In genomic region chr1:112954945-112955677, GRCh38 we compare ENCODE assay signal across 8 cellular contexts. TPM values are rescaled to one million over a fixed set of nuclear protein-coding genes. Genes with fewer than 3 reads are reported as not detected.
DNase-seq lines count a peak whose midpoint lies in the region; ATAC-seq and TF ChIP-seq lines count a peak whose summit lies in the region.

No MANE protein-coding gene starts in this region.

- peak overlapping the region; percentile 98 for H2BK120ac ChIP-seq in neuronal stem cell (ENCODE audit: low read depth, low read length)

- peak overlapping the region; percentile 100 for H3K23ac ChIP-seq in neuronal stem cell (ENCODE audit: low read depth, low read length, poor library complexity)

- H3K4me3 ChIP-seq in Caco-2 (ENCODE audit: low read depth, low read length) (peak overlapping the region; percentile 69), neuronal stem cell (ENCODE audit: low read length in 2 of 2) (peak overlapping the region; percentile 92 to 98), thoracic aorta (peak overlapping the region; percentile 90)

- H3K36me3 ChIP-seq in Caco-2 (ENCODE audit: control insufficient read depth, insufficient read depth, low read length), result no peaks in the 10 kb centered on the region
- peaks cover 0 to 34% of the 10 kb centered on the region in 2 donors for H3K36me3 ChIP-seq in neuronal stem cell (replicated peaks in 1 of 2; ENCODE audit: control insufficient read depth in 2 of 2, insufficient read depth in 2 of 2, low read length in 2 of 2)
- no peaks in the 10 kb centered on the region for H3K36me3 ChIP-seq in thoracic aorta

- ATAC-seq in GM19468 (IDR thresholded peaks at IDR 0.05; ENCODE audit: extremely low read depth, unreplicated experiment) (peak; percentile 5), foreskin keratinocyte (peak; percentile 32), thoracic aorta (ENCODE audit: insufficient number of reproducible peaks, low FRiP score, low read depth) (no peak)

- H3K9me3 ChIP-seq in Caco-2 (no peaks in the 10 kb centered on the region), neuronal stem cell (replicated peaks in 1 of 2; ENCODE audit: control insufficient read depth in 2 of 2, insufficient read depth in 1 of 2, low read depth in 1 of 2, low read length in 2 of 2) (peaks cover 0 to 15% of the 10 kb centered on the region in 2 donors), thoracic aorta (no peaks in the 10 kb centered on the region)

- peak overlapping the region; percentile 63 for H3K14ac ChIP-seq in neuronal stem cell (ENCODE audit: low read length)

- H2AFZ ChIP-seq in neuronal stem cell (ENCODE audit: low read length), result peak overlapping the region; percentile 96

- peak overlapping the region; percentile 95 for H3K4me2 ChIP-seq in neuronal stem cell (ENCODE audit: insufficient read depth, low read length, poor library complexity, severe bottlenecking)

- peak overlapping the region; percentile 24 for H2AK5ac ChIP-seq in neuronal stem cell (ENCODE audit: low read depth, low read length)

- no peak overlapping the region for H3K4ac ChIP-seq in neuronal stem cell (ENCODE audit: low read length)

- no peak overlapping the region for H4K91ac ChIP-seq in neuronal stem cell (ENCODE audit: low read depth, low read length, poor library complexity)

- H3K4me1 ChIP-seq in Caco-2 (peaks cover 24% of the 10 kb centered on the region), foreskin keratinocyte (peaks cover 17% of the 10 kb centered on the region), neuronal stem cell (ENCODE audit: control insufficient read depth in 2 of 2, insufficient read depth in 1 of 2, low read depth in 1 of 2, low read length in 2 of 2) (peaks cover 4 to 7% of the 10 kb centered on the region in 2 donors), thoracic aorta (ENCODE audit: control insufficient read depth in 1 of 2, low read depth in 2 of 2) (peaks cover 17 to 51% of the 10 kb centered on the region in 2 donors)

- H3K79me1 ChIP-seq in neuronal stem cell (ENCODE audit: low read depth, low read length), result peaks cover 3% of the 10 kb centered on the region

- peaks cover 20% of the 10 kb centered on the region for H3K4me1 Mint-ChIP-seq in Caco-2 (ENCODE audit: low read depth, unreplicated experiment)

- BruUV-seq in Caco-2 (replicated peaks; lab: Mats Ljungman, UMichigan), result TSS peak; percentile 40

- peak overlapping the region; percentile 100 for H3K9ac ChIP-seq in neuronal stem cell (ENCODE audit: low read depth, low read length, poor library complexity)

- no peaks in the 10 kb centered on the region for H3K27me3 Mint-ChIP-seq in Caco-2 (ENCODE audit: insufficient read depth, unreplicated experiment)

- H3K9me3 Mint-ChIP-seq in Caco-2 (ENCODE audit: unreplicated experiment), result no peaks in the 10 kb centered on the region

- peaks cover 31% of the 10 kb centered on the region for H3K36me3 Mint-ChIP-seq in Caco-2 (ENCODE audit: insufficient read depth, unreplicated experiment)

- peak overlapping the region; percentile 89 for H3K4me3 Mint-ChIP-seq in Caco-2 (ENCODE audit: unreplicated experiment)

- H3K27me3 ChIP-seq in Caco-2 (replicated peaks; ENCODE audit: control insufficient read depth, insufficient read depth, low read length), result no peaks in the 10 kb centered on the region
- H3K27me3 ChIP-seq in foreskin keratinocyte, result no peaks in the 10 kb centered on the region
- no peaks in the 10 kb centered on the region for H3K27me3 ChIP-seq in neuronal stem cell (ENCODE audit: control insufficient read depth in 3 of 3, insufficient read depth in 3 of 3, low read depth in 1 of 3, low read length in 3 of 3)
- H3K27me3 ChIP-seq in thoracic aorta (replicated peaks; ENCODE audit: insufficient read depth), result no peaks in the 10 kb centered on the region

- no CpG with 5 or more reads among the region's 25 CpGs for WGBS in neuronal stem cell (ENCODE audit: extremely low coverage in 2 of 2, insufficient read length in 2 of 2, insufficient replicate concordance in 1 of 2), 2 donors

- DNase-seq in Caco-2, result peak; percentile 69 to 79
- peak; percentile 51 for DNase-seq in HS-27A (ENCODE audit: low read depth)
- DNase-seq in RKO (ENCODE audit: low spot score), result peak; percentile 91
- peak; percentile 33 for DNase-seq in activated T-helper 9 cell treated with anti-CD3 and anti-CD28 coated beads, Interleukin-2, amount 50 U/mL, for 16 hours (ENCODE audit: low read depth)
- DNase-seq in foreskin keratinocyte, result peak in 1 of 2 donors; percentile 56
- peak; percentile 61 for DNase-seq in neuronal stem cell (ENCODE audit: low spot score)
- DNase-seq in thoracic aorta (ENCODE audit: low spot score), result peak; percentile 8

- POLR2A ChIA-PET in Caco-2 (lab: Charles Lee), result no interaction called here

- no peak overlapping the region for H2BK12ac ChIP-seq in neuronal stem cell (ENCODE audit: low read length)

- H3K18ac ChIP-seq in neuronal stem cell (ENCODE audit: low read length), result peak overlapping the region; percentile 92

- intact Hi-C loops in Caco-2 (cut with micrococcal nuclease; ENCODE audit: unreplicated experiment), result loop anchor here (1.0 to 2.0 kb wide), 5 partner anchors 18 to 239 kb away; no protein-coding TSS in a partner anchor

- peak overlapping the region; percentile 83 for H2BK5ac ChIP-seq in neuronal stem cell (ENCODE audit: low read length)

- CTCF ChIA-PET in Caco-2 (lab: Charles Lee), result interaction anchor here (1.3 kb wide), 1 partner anchor 238 kb away, joined by 4 read pairs; no protein-coding TSS in a partner anchor

- H4K8ac ChIP-seq in neuronal stem cell (ENCODE audit: low read depth, low read length), result no peak overlapping the region

- H3K27ac ChIP-seq in foreskin keratinocyte, result peak overlapping the region; percentile 82
- peak overlapping the region; percentile 88 for H3K27ac ChIP-seq in neuronal stem cell (replicated peaks; ENCODE audit: low read length)
- H3K27ac ChIP-seq in thoracic aorta, result peak overlapping the region; percentile 87 to 93

- peak overlapping the region; percentile 100 for H2BK15ac ChIP-seq in neuronal stem cell (ENCODE audit: low read length)

- TF ChIP-seq CTCF in Caco-2 (IDR thresholded peaks at IDR 0.05; ENCODE audit: insufficient read depth in 1 of 2, low read depth in 1 of 2, low read length in 1 of 2, severe bottlenecking in 1 of 2, unreplicated experiment in 1 of 2) (no peak), foreskin keratinocyte (conservative IDR thresholded peaks at IDR 0.05) (no peak), thoracic aorta (IDR thresholded peaks at IDR 0.05) (no peak)

- peak overlapping the region; percentile 87 for H3K27ac Mint-ChIP-seq in Caco-2 (ENCODE audit: unreplicated experiment)

RNA-seq across cellular contexts. Expression of gene SLC16A1, which starts 0.9 kb away (rescaled TPM):
- 104 and 107 TPM in 2 replicates for total RNA-seq in Caco-2 (2022)
- total RNA-seq in foreskin keratinocyte, result 98.8 and 99.6 TPM in 2 replicates
- 32.4 and 36.5 TPM in 2 replicates for polyA plus RNA-seq in foreskin keratinocyte
- polyA plus RNA-seq in neuronal stem cell (2013, experiment 1 of 2), result 78.4 TPM
- 80.4 TPM for polyA plus RNA-seq in neuronal stem cell (2013, experiment 2 of 2)
- total RNA-seq in thoracic aorta, result 10 to 100 TPM; 22.3 to 39.1 TPM
